In the genomic region with DNA sequence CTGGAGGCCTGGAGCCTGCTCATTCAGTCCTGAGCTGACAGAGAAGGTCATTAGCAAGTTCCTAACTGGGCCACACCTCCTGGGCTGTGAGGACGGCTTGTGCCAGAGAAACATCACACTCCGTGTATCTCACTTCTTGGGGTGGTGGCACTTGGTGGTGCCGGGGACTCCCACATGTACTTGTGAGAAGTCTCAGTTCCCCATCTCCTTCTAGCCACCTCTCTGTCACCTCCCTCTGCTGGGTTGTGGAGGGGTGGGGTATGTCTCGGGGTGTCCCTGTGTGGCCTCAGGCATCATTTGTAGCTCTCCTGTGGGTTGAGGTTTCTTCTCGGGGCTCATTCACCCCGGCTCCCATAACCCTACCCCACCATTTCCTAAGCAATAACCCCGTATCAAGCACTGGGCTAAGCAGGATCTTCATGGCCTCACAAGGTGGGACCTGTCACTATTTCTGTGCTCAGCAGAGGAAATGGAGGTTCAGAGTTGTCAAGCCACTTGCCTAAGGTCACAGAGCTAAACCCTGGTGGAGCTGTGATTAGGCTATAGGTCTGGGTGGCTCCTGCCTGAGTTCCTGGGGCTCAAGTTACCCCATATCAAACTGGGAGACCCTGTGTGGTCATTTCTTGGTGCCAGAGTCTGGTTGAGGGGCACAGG, we compare ENCODE assay signal across 12 cellular contexts.
DNase-seq lines count a peak whose midpoint lies in the region; ATAC-seq lines count a peak whose summit lies in the region.
"Had no signal": no experiment of that assay in that cellular context is flagged by ENCODE, and none has a peak within 500 bp of the region (broad histone marks: within the 10 kb centered on the region; RNA-seq: fewer than 3 reads in every experiment).

No MANE protein-coding gene starts in this region.

- WGBS in neuronal stem cell (ENCODE audit: extremely low coverage in 2 of 2, insufficient read length in 2 of 2, insufficient replicate concordance in 1 of 2), 2 donors: no CpG with 5 or more reads among the region's 7 CpGs

- peaks cover 14% of the 10 kb centered on the region for H3K27me3 Mint-ChIP-seq in activated CD4-positive, alpha-beta T cell treated with anti-CD3 and anti-CD28 coated beads for 36 hours
- H3K27me3 Mint-ChIP-seq in stimulated activated naive CD8-positive, alpha-beta T cell treated with anti-CD3 and anti-CD28 coated beads, Interleukin-15, amount 100 ng/mL, for 72 hours: peaks cover 27% of the 10 kb centered on the region

- no peak overlapping the region for H2BK12ac ChIP-seq in neuronal stem cell (ENCODE audit: low read length)

- H3K27ac Mint-ChIP-seq in activated CD4-positive, alpha-beta T cell treated with anti-CD3 and anti-CD28 coated beads for 36 hours: no peak overlapping the region
- no peak overlapping the region for H3K27ac Mint-ChIP-seq in stimulated activated naive CD8-positive, alpha-beta T cell treated with anti-CD3 and anti-CD28 coated beads, Interleukin-15, amount 100 ng/mL, for 72 hours
- H3K27ac Mint-ChIP-seq: activated T-cell treated with anti-CD3 and anti-CD28 coated beads, Interleukin-2, amount 50 U/mL, for 72 hours had no signal

- no peak overlapping the region for H2AFZ ChIP-seq in neuronal stem cell (ENCODE audit: low read length)

- H3K4me3 ChIP-seq in neuronal stem cell (ENCODE audit: low read length in 2 of 2): no peak overlapping the region
- H3K4me3 ChIP-seq: HAP-1, heart left ventricle had no signal

- no peak overlapping the region for H3K18ac ChIP-seq in neuronal stem cell (ENCODE audit: low read length)

- no peak overlapping the region for H4K91ac ChIP-seq in neuronal stem cell (ENCODE audit: low read depth, low read length, poor library complexity)

- H3K36me3 Mint-ChIP-seq in activated CD4-positive, alpha-beta T cell treated with anti-CD3 and anti-CD28 coated beads for 36 hours (ENCODE audit: low read depth): no peaks in the 10 kb centered on the region

- no peaks in the 10 kb centered on the region for H3K36me3 ChIP-seq in neuronal stem cell (replicated peaks in 1 of 2; ENCODE audit: control insufficient read depth in 2 of 2, insufficient read depth in 2 of 2, low read length in 2 of 2)
- H3K36me3 ChIP-seq: HAP-1, heart left ventricle had no signal

- peak; percentile 79 for ATAC-seq in GM18870 (IDR thresholded peaks at IDR 0.05; ENCODE audit: unreplicated experiment)
- peak; percentile 92 for ATAC-seq in GM21723 (IDR thresholded peaks at IDR 0.05; ENCODE audit: unreplicated experiment)
- peak; percentile 84 for ATAC-seq in HG03280 (IDR thresholded peaks at IDR 0.05; ENCODE audit: unreplicated experiment)
- no peak for ATAC-seq in activated CD4-positive, alpha-beta T cell treated with anti-CD3 and anti-CD28 coated beads for 36 hours
- no peak for ATAC-seq in stimulated activated naive CD8-positive, alpha-beta T cell treated with anti-CD3 and anti-CD28 coated beads, Interleukin-15, amount 100 ng/mL, for 72 hours
- ATAC-seq: heart left ventricle had no signal

- H2AK5ac ChIP-seq in neuronal stem cell (ENCODE audit: low read depth, low read length): peak overlapping the region; percentile 82

- H3K4me3 Mint-ChIP-seq in activated CD4-positive, alpha-beta T cell treated with anti-CD3 and anti-CD28 coated beads for 36 hours: no peak overlapping the region
- H3K4me3 Mint-ChIP-seq in stimulated activated naive CD8-positive, alpha-beta T cell treated with anti-CD3 and anti-CD28 coated beads, Interleukin-15, amount 100 ng/mL, for 72 hours: no peak overlapping the region
- H3K4me3 Mint-ChIP-seq: activated T-cell treated with anti-CD3 and anti-CD28 coated beads, Interleukin-2, amount 50 U/mL, for 72 hours had no signal

- H3K14ac ChIP-seq in neuronal stem cell (ENCODE audit: low read length): no peak overlapping the region

- DNase-seq in neuronal stem cell (ENCODE audit: low spot score) (no peak), RKO (ENCODE audit: low spot score) (no peak), NCI-H69 (lab: John Stamatoyannopoulos, UW) (no peak)
- no peak for DNase-seq in activated CD4-positive, alpha-beta T cell treated with anti-CD3 and anti-CD28 coated beads for 36 hours
- DNase-seq in stimulated activated naive CD8-positive, alpha-beta T cell treated with anti-CD3 and anti-CD28 coated beads, Interleukin-15, amount 100 ng/mL, for 72 hours: no peak
- DNase-seq: activated T-cell treated with anti-CD3 and anti-CD28 coated beads, Interleukin-2, amount 50 U/mL, for 72 hours; heart left ventricle; NCI-H82 had no signal

- H2BK120ac ChIP-seq in neuronal stem cell (ENCODE audit: low read depth, low read length): no peak overlapping the region

- H3K79me1 ChIP-seq in neuronal stem cell (ENCODE audit: low read depth, low read length): no peaks in the 10 kb centered on the region

- CTCF ChIA-PET in activated CD4-positive, alpha-beta T cell treated with anti-CD3 and anti-CD28 coated beads for 36 hours (lab: Charles Lee): interaction anchor here (0.6 to 1.2 kb wide), 5 partner anchors 22 to 307 kb away, joined by 3 to 5 read pairs (median 3); no protein-coding TSS in a partner anchor

- POLR2A ChIA-PET in activated CD4-positive, alpha-beta T cell treated with anti-CD3 and anti-CD28 coated beads for 36 hours (lab: Charles Lee): no interaction called here

- H3K4me2 ChIP-seq in neuronal stem cell (ENCODE audit: insufficient read depth, low read length, poor library complexity, severe bottlenecking): no peak overlapping the region

- H3K27ac ChIP-seq in neuronal stem cell (replicated peaks; ENCODE audit: low read length): no peak overlapping the region
- H3K27ac ChIP-seq: heart left ventricle had no signal

- no peak overlapping the region for H4K8ac ChIP-seq in neuronal stem cell (ENCODE audit: low read depth, low read length)

- no peak overlapping the region for H3K23ac ChIP-seq in neuronal stem cell (ENCODE audit: low read depth, low read length, poor library complexity)

- no peaks in the 10 kb centered on the region for H3K9me3 ChIP-seq in neuronal stem cell (replicated peaks in 1 of 2; ENCODE audit: control insufficient read depth in 2 of 2, insufficient read depth in 1 of 2, low read depth in 1 of 2, low read length in 2 of 2)
- H3K9me3 ChIP-seq: HAP-1, heart left ventricle had no signal

- H3K4me1 Mint-ChIP-seq in activated CD4-positive, alpha-beta T cell treated with anti-CD3 and anti-CD28 coated beads for 36 hours: no peaks in the 10 kb centered on the region
- H3K4me1 Mint-ChIP-seq in stimulated activated naive CD8-positive, alpha-beta T cell treated with anti-CD3 and anti-CD28 coated beads, Interleukin-15, amount 100 ng/mL, for 72 hours: peaks cover 16% of the 10 kb centered on the region

- no peak overlapping the region for H2BK5ac ChIP-seq in neuronal stem cell (ENCODE audit: low read length)

- no peak overlapping the region for H2BK15ac ChIP-seq in neuronal stem cell (ENCODE audit: low read length)

- intact Hi-C loops in activated CD4-positive, alpha-beta T cell treated with anti-CD3 and anti-CD28 coated beads for 36 hours (cut with DNase I, micrococcal nuclease): loop anchor here (5.0 kb wide), 2 partner anchors 307 to 382 kb away; no protein-coding TSS in a partner anchor

- H3K27me3 ChIP-seq in neuronal stem cell (ENCODE audit: control insufficient read depth in 3 of 3, insufficient read depth in 3 of 3, low read depth in 1 of 3, low read length in 3 of 3): no peaks in the 10 kb centered on the region

- no peak overlapping the region for H3K4ac ChIP-seq in neuronal stem cell (ENCODE audit: low read length)

- H3K9ac ChIP-seq in neuronal stem cell (ENCODE audit: low read depth, low read length, poor library complexity): no peak overlapping the region

- peaks cover 20 to 22% of the 10 kb centered on the region in 2 donors for H3K4me1 ChIP-seq in neuronal stem cell (ENCODE audit: control insufficient read depth in 2 of 2, insufficient read depth in 1 of 2, low read depth in 1 of 2, low read length in 2 of 2)
- H3K4me1 ChIP-seq: HAP-1, heart left ventricle had no signal

- no peaks in the 10 kb centered on the region for H3K9me3 Mint-ChIP-seq in activated CD4-positive, alpha-beta T cell treated with anti-CD3 and anti-CD28 coated beads for 36 hours (ENCODE audit: low read depth)
- no peaks in the 10 kb centered on the region for H3K9me3 Mint-ChIP-seq in stimulated activated naive CD8-positive, alpha-beta T cell treated with anti-CD3 and anti-CD28 coated beads, Interleukin-15, amount 100 ng/mL, for 72 hours
- H3K9me3 Mint-ChIP-seq: activated T-cell treated with anti-CD3 and anti-CD28 coated beads, Interleukin-2, amount 50 U/mL, for 72 hours had no signal

Comparison
In these comparisons a context has a peak if more than half of its experiments do, and no peak if none do; other contexts are left out.
1. ATAC-seq: peak in GM18870 (single experiment), GM21723 (single experiment) and HG03280 (single experiment); none in activated CD4-positive, alpha-beta T cell treated with anti-CD3 and anti-CD28 coated beads for 36 hours (single experiment) and stimulated activated naive CD8-positive, alpha-beta T cell treated with anti-CD3 and anti-CD28 coated beads, Interleukin-15, amount 100 ng/mL, for 72 hours (single experiment).